In the genomic region with DNA sequence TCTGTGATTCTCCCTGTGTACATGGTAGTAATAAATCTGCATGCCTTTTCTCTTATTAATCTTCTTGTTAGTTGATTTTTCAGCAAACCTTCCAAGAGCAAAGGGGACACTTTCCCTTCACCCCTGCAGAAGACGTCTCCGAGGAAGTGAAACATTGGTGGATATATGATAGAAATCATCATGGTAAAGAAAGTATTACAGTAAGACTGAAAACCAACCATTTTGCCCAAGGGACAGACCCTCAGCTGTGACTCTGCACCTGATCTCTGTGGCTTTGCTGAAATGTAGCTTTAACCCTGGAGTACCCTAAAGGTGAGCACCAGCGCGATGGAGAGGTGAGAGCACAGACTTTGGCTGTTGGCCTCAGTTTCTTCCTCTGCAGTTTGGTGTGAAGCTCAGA, we compare ENCODE assay signal across 23 cellular contexts. TPM values are rescaled to one million over a fixed set of nuclear protein-coding genes. Genes with fewer than 3 reads are reported as not detected.
DNase-seq lines count a peak whose midpoint lies in the region; ATAC-seq lines count a peak whose summit lies in the region.
"Had no signal": no experiment of that assay in that cellular context is flagged by ENCODE, and none has a peak within 500 bp of the region (broad histone marks: within the 10 kb centered on the region; RNA-seq: fewer than 3 reads in every experiment).

No MANE protein-coding gene starts in this region.

- no peak overlapping the region for H4K91ac ChIP-seq in neuronal stem cell (ENCODE audit: low read depth, low read length, poor library complexity)

- H3K4me1 ChIP-seq in mesendoderm (ENCODE audit: control insufficient read depth, low read depth, low read length) (peaks cover 36% of the 10 kb centered on the region), neuronal stem cell (ENCODE audit: control insufficient read depth in 2 of 2, insufficient read depth in 1 of 2, low read depth in 1 of 2, low read length in 2 of 2) (peaks cover 0 to 6% of the 10 kb centered on the region in 2 donors)
- H3K4me1 ChIP-seq: pancreas, upper lobe of right lung had no signal

- intact Hi-C loops in posterior cingulate gyrus (cut with DNase I) = no loop called here

- H2AK5ac ChIP-seq in mesendoderm (ENCODE audit: low read length) = peak overlapping the region; percentile 93
- no peak overlapping the region for H2AK5ac ChIP-seq in neuronal stem cell (ENCODE audit: low read depth, low read length)

- H3K4me3 ChIP-seq in mesendoderm (ENCODE audit: low read length) = no peak overlapping the region
- H3K4me3 ChIP-seq in neuronal stem cell (ENCODE audit: low read length in 2 of 2) = no peak overlapping the region
- H3K4me3 ChIP-seq: pancreas, upper lobe of right lung had no signal

- H2AFZ ChIP-seq in neuronal stem cell (ENCODE audit: low read length) = no peak overlapping the region

- H3K9ac ChIP-seq in mesendoderm (ENCODE audit: low read length) (peak overlapping the region; percentile 22), neuronal stem cell (ENCODE audit: low read depth, low read length, poor library complexity) (no peak overlapping the region)

- peak overlapping the region; percentile 61 for H3K56ac ChIP-seq in mesendoderm (ENCODE audit: low read length)

- H3K79me2 ChIP-seq in mesendoderm (ENCODE audit: control insufficient read depth, insufficient read depth, low read length) = no peaks in the 10 kb centered on the region

- peak overlapping the region; percentile 97 for H2BK5ac ChIP-seq in mesendoderm (ENCODE audit: low read length)
- no peak overlapping the region for H2BK5ac ChIP-seq in neuronal stem cell (ENCODE audit: low read length)

- no peaks in the 10 kb centered on the region for H3K9me3 ChIP-seq in neuronal stem cell (replicated peaks in 1 of 2; ENCODE audit: control insufficient read depth in 2 of 2, insufficient read depth in 1 of 2, low read depth in 1 of 2, low read length in 2 of 2)
- H3K9me3 ChIP-seq: pancreas, upper lobe of right lung had no signal

- H3K4me2 ChIP-seq in mesendoderm (ENCODE audit: low read length) (no peak overlapping the region), neuronal stem cell (ENCODE audit: insufficient read depth, low read length, poor library complexity, severe bottlenecking) (no peak overlapping the region)

- peak overlapping the region; percentile 66 for H2BK120ac ChIP-seq in mesendoderm (ENCODE audit: low read depth, low read length)
- no peak overlapping the region for H2BK120ac ChIP-seq in neuronal stem cell (ENCODE audit: low read depth, low read length)

- H3K18ac ChIP-seq in mesendoderm (ENCODE audit: low read length) (peak overlapping the region; percentile 28), neuronal stem cell (ENCODE audit: low read length) (no peak overlapping the region)

- H3K36me3 ChIP-seq in mesendoderm (ENCODE audit: control insufficient read depth, insufficient read depth, low read length) = no peaks in the 10 kb centered on the region
- H3K36me3 ChIP-seq in neuronal stem cell (replicated peaks in 1 of 2; ENCODE audit: control insufficient read depth in 2 of 2, insufficient read depth in 2 of 2, low read length in 2 of 2) = no peaks in the 10 kb centered on the region
- H3K36me3 ChIP-seq: pancreas, upper lobe of right lung had no signal

- H3K79me1 ChIP-seq in mesendoderm (ENCODE audit: low read length) (no peaks in the 10 kb centered on the region), neuronal stem cell (ENCODE audit: low read depth, low read length) (no peaks in the 10 kb centered on the region)

- no peak overlapping the region for H3K27ac ChIP-seq in mesendoderm (ENCODE audit: low read depth, low read length)
- H3K27ac ChIP-seq in neuronal stem cell (replicated peaks; ENCODE audit: low read length) = no peak overlapping the region
- H3K27ac ChIP-seq: HL-60, pancreas, upper lobe of right lung, VCaP had no signal

- no peak overlapping the region for H4K8ac ChIP-seq in mesendoderm (ENCODE audit: low read depth, low read length)
- no peak overlapping the region for H4K8ac ChIP-seq in neuronal stem cell (ENCODE audit: low read depth, low read length)

- no peaks in the 10 kb centered on the region for H3K27me3 ChIP-seq in mesendoderm (ENCODE audit: insufficient read depth, low read length, poor library complexity)
- H3K27me3 ChIP-seq in neuronal stem cell (ENCODE audit: control insufficient read depth in 3 of 3, insufficient read depth in 3 of 3, low read depth in 1 of 3, low read length in 3 of 3) = peaks cover 0 to 2% (median 0%) of the 10 kb centered on the region in 3 experiments
- H3K27me3 ChIP-seq: pancreas, upper lobe of right lung had no signal

- no peak overlapping the region for H2BK12ac ChIP-seq in neuronal stem cell (ENCODE audit: low read length)

- DNase-seq in mesendoderm = no peak
- no peak for DNase-seq in islet precursor cell
- no peak for DNase-seq in stimulated activated CD4-positive, alpha-beta T cell treated with anti-CD3 and anti-CD28 coated beads, Interleukin-4, amount 100 ng/mL, for 1 hour
- DNase-seq in posterior cingulate gyrus = no peak
- no peak for DNase-seq in neuronal stem cell (ENCODE audit: low spot score)
- DNase-seq: activated CD4-positive, alpha-beta memory T cell treated with anti-CD3 and anti-CD28 coated beads, Interleukin-2, amount 10 ng/mL, durations not matched to agents 7 days and 5 days; activated naive CD8-positive, alpha-beta T cell treated with anti-CD3 and anti-CD28 coated beads for 36 hours; CD8-positive, alpha-beta memory T cell; DND-41; endodermal cell; hypothalamus; naive thymus-derived CD4-positive, alpha-beta T cell; NCI-H187 treated with DMSO at 0.1 percent for 48 hours; NCI-H446 treated with DMSO at 0.1 percent for 48 hours; pancreas; Right ventricle myocardium superior; stimulated activated CD4-positive, alpha-beta T cell treated with anti-CD3 and anti-CD28 coated beads, Interleukin-2, amount 100 ng/mL, for 24 hours; upper lobe of right lung had no signal

- H3K14ac ChIP-seq in neuronal stem cell (ENCODE audit: low read length) = no peak overlapping the region

- H3K23ac ChIP-seq in mesendoderm (ENCODE audit: low read length) (no peak overlapping the region), neuronal stem cell (ENCODE audit: low read depth, low read length, poor library complexity) (no peak overlapping the region)

- no peak overlapping the region for H4K5ac ChIP-seq in mesendoderm (ENCODE audit: low read length)

- WGBS in mesendoderm (ENCODE audit: extremely low coverage, insufficient coverage, low lambda C conversion rate) = no CpG with 5 or more reads among the region's 4 CpGs
- no CpG with 5 or more reads among the region's 4 CpGs for WGBS in neuronal stem cell (ENCODE audit: extremely low coverage in 2 of 2, insufficient read length in 2 of 2, insufficient replicate concordance in 1 of 2), 2 donors

- ATAC-seq in GM18858 (IDR thresholded peaks at IDR 0.05; ENCODE audit: unreplicated experiment) (peak; percentile 83), GM21786 (IDR thresholded peaks at IDR 0.05; ENCODE audit: unreplicated experiment) (peak; percentile 62), HG03280 (IDR thresholded peaks at IDR 0.05; ENCODE audit: unreplicated experiment) (peak; percentile 45)
- ATAC-seq: naive thymus-derived CD4-positive, alpha-beta T cell; pancreas; upper lobe of right lung had no signal

- no peak overlapping the region for H2BK15ac ChIP-seq in mesendoderm (replicated peaks; ENCODE audit: low read depth)
- no peak overlapping the region for H2BK15ac ChIP-seq in neuronal stem cell (ENCODE audit: low read length)

- H3K4ac ChIP-seq in mesendoderm (ENCODE audit: low read depth, low read length) = peak overlapping the region; percentile 100
- no peak overlapping the region for H3K4ac ChIP-seq in neuronal stem cell (ENCODE audit: low read length)

RNA-seq across cellular contexts. Expression of a gene that starts 32.8 kb away (rescaled TPM):
- 2.8 TPM for polyA plus RNA-seq in mesendoderm (2013, experiment 1 of 2)
- 3.2 TPM for polyA plus RNA-seq in mesendoderm (2013, experiment 2 of 2)
- 0.06 TPM for polyA plus RNA-seq in neuronal stem cell (2013, experiment 1 of 2)
- 0.08 TPM for polyA plus RNA-seq in neuronal stem cell (2013, experiment 2 of 2)
- polyA plus RNA-seq: CD8-positive, alpha-beta memory T cell; naive thymus-derived CD4-positive, alpha-beta T cell had no signal
